ENCODE assay signal across 25 cellular contexts in genomic region chr18:55407774-55408535, GRCh38.
DNase-seq lines count a peak whose midpoint lies in the region; TF ChIP-seq lines count a peak whose summit lies in the region.
"Had no signal": no experiment of that assay in that cellular context is flagged by ENCODE, and none has a peak within 500 bp of the region (broad histone marks: within the 10 kb centered on the region; RNA-seq: fewer than 3 reads in every experiment).

No MANE protein-coding gene starts in this region.

- H3K9me3 ChIP-seq in hepatocyte (ENCODE audit: low read depth) = no peaks in the 10 kb centered on the region
- H3K9me3 ChIP-seq: esophagus squamous epithelium, left lung, mucosa of descending colon, prostate gland, upper lobe of left lung had no signal

- no peaks in the 10 kb centered on the region for H3K9me2 ChIP-seq in hepatocyte (replicated peaks; ENCODE audit: insufficient read depth)

- H3K36me3 ChIP-seq in hepatocyte (replicated peaks; ENCODE audit: insufficient read depth, low read depth) = no peaks in the 10 kb centered on the region
- H3K36me3 ChIP-seq: esophagus squamous epithelium, left lung, neural progenitor cell, prostate gland, upper lobe of left lung had no signal

- WGBS in hepatocyte (ENCODE audit: low lambda C conversion rate, missing lambda C conversion rate) = 91% methylated on average over 5 of the region's 5 CpGs

- H3K4me2 ChIP-seq in hepatocyte = no peak overlapping the region
- H3K4me2 ChIP-seq: neural progenitor cell had no signal

- no peaks in the 10 kb centered on the region for H3K27me3 ChIP-seq in hepatocyte
- H3K27me3 ChIP-seq: esophagus squamous epithelium, left lung, neural progenitor cell, upper lobe of left lung had no signal

- in situ Hi-C loops in GM13977 (cut with MboI; ENCODE audit: low pct_unique_long_range_greater_than_20kb, low sequenced_read_pairs, unreplicated experiment) = no loop called here

- no peak for TF ChIP-seq CTCF in GM13977 (IDR thresholded peaks at IDR 0.05; ENCODE audit: extremely low read depth, insufficient read depth, missing control alignments)
- no peak for TF ChIP-seq CTCF in hepatocyte (IDR thresholded peaks at IDR 0.05; ENCODE audit: poor library complexity)

- H3K4me3 ChIP-seq in hepatocyte = no peak overlapping the region
- H3K4me3 ChIP-seq: esophagus squamous epithelium, left lung, mucosa of descending colon, neural progenitor cell, prostate gland, upper lobe of left lung had no signal

- no peaks in the 10 kb centered on the region for H4K20me1 ChIP-seq in hepatocyte (ENCODE audit: insufficient read depth, poor library complexity, severe bottlenecking)

- peaks cover 9% of the 10 kb centered on the region for H3K4me1 ChIP-seq in hepatocyte (ENCODE audit: insufficient read depth)
- H3K4me1 ChIP-seq: prostate gland had no signal

- H2AFZ ChIP-seq in hepatocyte = no peak overlapping the region
- H2AFZ ChIP-seq: neural progenitor cell had no signal

- peak overlapping the region; percentile 94 for H3K27ac ChIP-seq in substantia nigra (ENCODE audit: low read depth, low read length, poor library complexity, severe bottlenecking)
- H3K27ac ChIP-seq in hepatocyte = no peak overlapping the region
- H3K27ac ChIP-seq: esophagus squamous epithelium, left lung, neural progenitor cell, prostate gland, upper lobe of left lung had no signal

- DNase-seq in NCI-H1092 treated with DMSO at 0.1 percent for 48 hours (lab: John Stamatoyannopoulos, UW) (peak; percentile 40), NCI-H1092 (lab: John Stamatoyannopoulos, UW) (no peak), NCI-H748 treated with DMSO at 0.1 percent for 48 hours (lab: John Stamatoyannopoulos, UW) (peak; percentile 27), foreskin melanocyte (peak; percentile 40), substantia nigra (lab: John Stamatoyannopoulos, UW) (peak in 3 of 49 donors; percentile 15 to 59 (median 31)), GM13977 (ENCODE audit: low spot score) (no peak), hepatocyte (ENCODE audit: low spot score) (no peak)
- no peak for DNase-seq in stimulated activated naive CD4-positive, alpha-beta T cell treated with Interleukin-2 at 50 U/mL for 16 hours (lab: John Stamatoyannopoulos, UW)
- DNase-seq: 8988T; activated CD4-positive, alpha-beta T cell treated with anti-CD3 and anti-CD28 coated beads for 1 hour; activated naive CD4-positive, alpha-beta T cell treated with anti-CD3 and anti-CD28 coated beads, Interleukin-2, amount 50 U/mL, for 16 hours; AML-193; aorta; effector memory CD8-positive, alpha-beta T cell; esophagus squamous epithelium; left lung; mucosa of descending colon; NCI-H1694 treated with DMSO at 0.1 percent for 48 hours; RPMI8226; small intestine; stimulated activated CD4-positive, alpha-beta T cell treated with anti-CD3 and anti-CD28 coated beads, Interleukin-4, amount 100 ng/mL, for 1 hour; stimulated activated naive CD8-positive, alpha-beta T cell treated with anti-CD3 and anti-CD28 coated beads, Interleukin-15, amount 100 ng/mL, for 72 hours; upper lobe of left lung had no signal

- H3K79me2 ChIP-seq in hepatocyte = peaks cover 51% of the 10 kb centered on the region

Comparison
In these comparisons a context has a peak if more than half of its experiments do, and no peak if none do; other contexts are left out.
1. DNase-seq: peak in NCI-H1092 treated with DMSO at 0.1 percent for 48 hours (single experiment), NCI-H748 treated with DMSO at 0.1 percent for 48 hours (single experiment) and foreskin melanocyte (single experiment); none in NCI-H1092 (single experiment), stimulated activated naive CD4-positive, alpha-beta T cell treated with Interleukin-2 at 50 U/mL for 16 hours (single experiment), GM13977 (single experiment) and hepatocyte (single experiment).